Comparison of ENCODE assay signal across 22 cellular contexts in the genomic region with DNA sequence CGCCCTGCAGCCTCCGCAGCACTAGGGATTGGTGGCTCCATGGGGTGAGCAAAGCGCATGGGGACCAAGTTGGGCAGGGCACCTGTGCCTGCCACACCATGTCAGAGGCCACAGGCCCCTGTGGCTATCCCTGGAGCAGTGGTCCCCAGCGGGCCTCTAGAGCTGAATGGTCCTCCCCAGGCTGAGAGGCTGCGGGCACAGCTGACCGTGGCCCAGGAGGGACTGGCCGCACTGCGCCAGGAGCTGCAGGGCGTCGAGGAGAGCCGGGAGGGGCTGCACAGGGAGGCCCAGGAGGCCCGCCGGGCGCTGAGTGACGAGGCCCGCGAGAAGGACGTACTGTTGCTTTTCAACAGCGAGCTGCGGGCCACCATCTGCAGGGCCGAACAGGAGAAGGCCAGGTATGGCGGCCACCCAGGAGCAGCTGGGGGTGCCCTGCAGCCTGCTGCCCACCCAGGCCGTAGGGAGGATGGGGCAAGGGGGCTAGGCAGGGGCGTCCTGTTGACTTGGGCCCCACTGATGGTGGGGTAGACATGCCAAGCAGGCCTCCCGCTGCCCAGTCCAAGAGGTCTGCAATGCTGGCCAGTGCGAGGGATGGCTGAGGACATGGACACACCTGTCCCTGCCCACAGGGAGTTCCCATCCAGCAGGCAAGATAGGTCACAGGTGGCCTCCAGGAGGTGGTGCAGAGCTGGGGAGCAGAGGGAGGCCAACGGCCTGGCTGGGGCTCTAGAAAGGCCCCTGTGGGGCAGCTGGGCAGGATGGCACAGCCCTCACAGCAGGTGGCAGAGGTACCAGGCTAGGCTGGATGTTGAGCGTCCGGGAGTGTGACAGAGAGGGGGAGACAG. TPM values are rescaled to one million over a fixed set of nuclear protein-coding genes. Genes with fewer than 3 reads are reported as not detected.
A peak's percentile ranks its signal among the peaks of the same experiment; 100 is the strongest.
DNase-seq lines count a peak whose midpoint lies in the region; ATAC-seq, FAIRE-seq and TF ChIP-seq lines count a peak whose summit lies in the region.
"Had no signal": no experiment of that assay in that cellular context is flagged by ENCODE, and none has a peak within 500 bp of the region (broad histone marks: within the 10 kb centered on the region; RNA-seq: fewer than 3 reads in every experiment).

No MANE protein-coding gene starts in this region.

- peaks cover 2% of the 10 kb centered on the region for H3K27me3 Mint-ChIP-seq in osteocyte (ENCODE audit: unreplicated experiment)
- peaks cover 0 to 10% of the 10 kb centered on the region in 2 donors for H3K27me3 Mint-ChIP-seq in effector memory CD8-positive, alpha-beta T cell
- H3K27me3 Mint-ChIP-seq: activated naive CD8-positive, alpha-beta T cell had no signal

- 95% methylated on average over 29 of the region's 29 CpGs for WGBS in right cardiac atrium

- H3K27ac ChIP-seq in right cardiac atrium (ENCODE audit: low read length): no peak overlapping the region

- no peaks in the 10 kb centered on the region for H3K36me3 Mint-ChIP-seq in osteocyte (ENCODE audit: unreplicated experiment)
- H3K36me3 Mint-ChIP-seq in effector memory CD8-positive, alpha-beta T cell (ENCODE audit: insufficient read depth): no peaks in the 10 kb centered on the region
- H3K36me3 Mint-ChIP-seq: activated naive CD8-positive, alpha-beta T cell had no signal

- H3K4me3 Mint-ChIP-seq in osteocyte (ENCODE audit: unreplicated experiment): no peak overlapping the region
- no peak overlapping the region for H3K4me3 Mint-ChIP-seq in effector memory CD8-positive, alpha-beta T cell
- H3K4me3 Mint-ChIP-seq: activated naive CD8-positive, alpha-beta T cell had no signal

- H3K4me1 Mint-ChIP-seq in osteocyte (ENCODE audit: unreplicated experiment): peaks cover 16% of the 10 kb centered on the region
- H3K4me1 Mint-ChIP-seq in effector memory CD8-positive, alpha-beta T cell (ENCODE audit: low read depth in 2 of 2): no peaks in the 10 kb centered on the region

- in situ Hi-C loops in G401 (cut with HindIII; ENCODE audit: low sequenced_read_pairs): no loop called here

- H3K9me3 ChIP-seq in right cardiac atrium (ENCODE audit: control insufficient read depth, low read length): no peaks in the 10 kb centered on the region
- H3K9me3 ChIP-seq: esophagus squamous epithelium had no signal

- no peaks in the 10 kb centered on the region for H3K9me3 Mint-ChIP-seq in osteocyte (ENCODE audit: unreplicated experiment)
- H3K9me3 Mint-ChIP-seq in effector memory CD8-positive, alpha-beta T cell: no peaks in the 10 kb centered on the region

- H3K4me1 ChIP-seq in right cardiac atrium (ENCODE audit: control insufficient read depth, insufficient read depth, low read length): peaks cover 5% of the 10 kb centered on the region

- no peak for TF ChIP-seq CTCF in osteocyte (IDR thresholded peaks at IDR 0.05)

- FAIRE-seq in GM12892 (lab: Jason Lieb, UNC): no peak
- FAIRE-seq: bronchial epithelial cell had no signal

- H3K4me3 ChIP-seq in right cardiac atrium (ENCODE audit: low read length): no peak overlapping the region
- H3K4me3 ChIP-seq: esophagus squamous epithelium had no signal

- H3K27me3 ChIP-seq in right cardiac atrium (ENCODE audit: control insufficient read depth, insufficient read depth): no peaks in the 10 kb centered on the region

- no peak for TF ChIP-seq POLR2A in GM12892 (IDR thresholded peaks at IDR 0.05; ENCODE audit: low read depth, low read length)

- DNase-seq in 8988T: peak; percentile 35
- DNase-seq in GM12892 (ENCODE audit: insufficient read length): peak; percentile 22
- DNase-seq in right cardiac atrium: peak in 2 of 3 donors; percentile 13 to 51
- peak; percentile 83 for DNase-seq in osteocyte (ENCODE audit: extremely low spot score, unreplicated experiment)
- DNase-seq in effector memory CD8-positive, alpha-beta T cell: no peak
- no peak for DNase-seq in G401 (ENCODE audit: low spot score)
- DNase-seq in UCSD-AML1 (lab: John Stamatoyannopoulos, UW; ENCODE audit: unreplicated experiment): no peak
- DNase-seq: AML-193; esophagus squamous epithelium; IMR-90; MM.1S; NCI-H1694 treated with DMSO at 0.1 percent for 48 hours; NCI-H446; nucleus accumbens; SIG-M5; stimulated activated CD4-positive, alpha-beta T cell treated with anti-CD3 and anti-CD28 coated beads, Interleukin-4, amount 100 ng/mL, for 1 hour had no signal

- H3K27ac Mint-ChIP-seq in osteocyte (ENCODE audit: unreplicated experiment): no peak overlapping the region
- no peak overlapping the region for H3K27ac Mint-ChIP-seq in effector memory CD8-positive, alpha-beta T cell
- H3K27ac Mint-ChIP-seq: activated naive CD8-positive, alpha-beta T cell had no signal

- intact Hi-C loops in right cardiac atrium (cut with DNase I): no loop called here

- ATAC-seq in right cardiac atrium: no peak
- no peak for ATAC-seq in effector memory CD8-positive, alpha-beta T cell (replicated peaks)
- ATAC-seq in HG02763 (IDR thresholded peaks at IDR 0.05; ENCODE audit: unreplicated experiment): no peak

RNA-seq across cellular contexts. Expression of gene SNED1, which starts 34.8 kb away (rescaled TPM):
- polyA plus RNA-seq in GM12892 (2012; ENCODE audit: missing spikeins): 3.2 TPM
- total RNA-seq in right cardiac atrium (10 to 100 TPM; 13.8 to 19.2 (median 16.8) TPM), osteocyte (17.6 and 19.4 TPM in 2 replicates)
- polyA plus RNA-seq in right cardiac atrium: 6.7 TPM
- 0.07 and 2.2 TPM in 2 replicates for total RNA-seq in G401 (2014; rRNA removed; shearing (Covaris generic))

RNA-seq across cellular contexts. Expression of gene CROCC2, which starts 57.5 kb away (rescaled TPM):
- polyA plus RNA-seq in GM12892 (2012; ENCODE audit: missing spikeins): not detected
- total RNA-seq in right cardiac atrium (under 1 TPM in 1 of 4 donors, not detected in 3; 0.03 TPM), osteocyte (not detected in 2 replicates)
- polyA plus RNA-seq in right cardiac atrium: not detected
- not detected in 2 replicates for total RNA-seq in G401 (2014; rRNA removed; shearing (Covaris generic))
- total RNA-seq: bronchial epithelial cell; esophagus squamous epithelium; IMR-90; mononuclear cell; T-helper 2 cell treated with Interferon-gamma antibody and Interleukin-4, amounts not matched to agents 100 ng/mL and 5 ng/mL, for 36 hours; temporal lobe had no signal
- polyA plus RNA-seq: IMR-90 had no signal

Comparison
In these comparisons a context has a peak if more than half of its experiments do, and no peak if none do; other contexts are left out.
1. DNase-seq: peak in 8988T (single experiment), GM12892 (single experiment), right cardiac atrium (2 of 3) and osteocyte (single experiment); none in effector memory CD8-positive, alpha-beta T cell (0 of 3), G401 (single experiment) and UCSD-AML1 (single experiment).